In genomic region chrX:91780698-91781097, GRCh38 we compare ENCODE assay signal across 13 cellular contexts. TPM values are rescaled to one million over a fixed set of nuclear protein-coding genes. Genes with fewer than 3 reads are reported as not detected.
DNase-seq lines count a peak whose midpoint lies in the region; TF ChIP-seq lines count a peak whose summit lies in the region.
"Not testable (repeated sequence)": the region's sequence is repeated elsewhere in the genome, so short reads cannot be mapped to it uniquely, and the experiment has no call there.
"Had no signal": no experiment of that assay in that cellular context is flagged by ENCODE, and none has a peak within 500 bp of the region (broad histone marks: within the 10 kb centered on the region; RNA-seq: fewer than 3 reads in every experiment).

No MANE protein-coding gene starts in this region.

- H2BK12ac ChIP-seq in trophoblast cell (ENCODE audit: low read length), result not testable (repeated sequence)

- H3K9me3 Mint-ChIP-seq in type B pancreatic cell, result not testable (repeated sequence)

- peak overlapping the region; percentile 70 for H3K9ac ChIP-seq in HUES6 (ENCODE audit: low read length)
- not testable (repeated sequence) for H3K9ac ChIP-seq in trophoblast cell (ENCODE audit: low read length)

- H3K4me2 ChIP-seq in trophoblast cell (ENCODE audit: low read length), result peak overlapping the region; percentile 69

- H3K27me3 Mint-ChIP-seq in type B pancreatic cell, result peaks cover 68% of the 10 kb centered on the region

- H4K8ac ChIP-seq in trophoblast cell (ENCODE audit: low read depth, low read length), result not testable (repeated sequence)

- H3K14ac ChIP-seq in trophoblast cell (ENCODE audit: low read length), result not testable (repeated sequence)

- H4K91ac ChIP-seq in trophoblast cell (ENCODE audit: low read depth, low read length), result not testable (repeated sequence)

- H3K79me1 ChIP-seq in trophoblast cell (ENCODE audit: low read length), result not testable (repeated sequence)

- not testable (repeated sequence) for H3K18ac ChIP-seq in trophoblast cell (ENCODE audit: low read length)

- H2AFZ ChIP-seq in trophoblast cell (ENCODE audit: insufficient read depth, low read length, poor library complexity), result not testable (repeated sequence)

- not testable (repeated sequence) for H3K4me1 Mint-ChIP-seq in type B pancreatic cell (ENCODE audit: unreplicated experiment)

- H3K27ac ChIP-seq in HUES6 (ENCODE audit: low read depth, low read length); ectodermal cell (ENCODE audit: insufficient read depth, low read depth, low read length, poor library complexity, severe bottlenecking); iPS DF 6.9 (ENCODE audit: low read length); mesodermal cell (ENCODE audit: low read depth, low read length, severe bottlenecking); trophoblast cell (ENCODE audit: low read depth, low read length): not testable (repeated sequence)

- WGBS in ectodermal cell, 2 experiments, result 0 to 1% methylated on average over 16 of the region's 23 CpGs
- no CpG with 5 or more reads among the region's 23 CpGs for WGBS in iPS DF 6.9 (ENCODE audit: insufficient coverage, insufficient read length)
- no CpG with 5 or more reads among the region's 23 CpGs for WGBS in mesodermal cell (ENCODE audit: insufficient coverage in 2 of 2), 2 experiments
- WGBS in trophoblast cell (ENCODE audit: extremely low coverage, insufficient coverage, insufficient read length), result no CpG with 5 or more reads among the region's 23 CpGs

- H3K9me3 ChIP-seq in HUES6 (ENCODE audit: control insufficient read depth, insufficient read depth, low read depth, low read length); ectodermal cell (ENCODE audit: control insufficient read depth, low read length); iPS DF 6.9 (ENCODE audit: control insufficient read depth, insufficient read depth, low read length); mesodermal cell (ENCODE audit: control insufficient read depth, low read length); trophoblast cell (ENCODE audit: insufficient read depth, low read depth, low read length): not testable (repeated sequence)

- H4K12ac ChIP-seq in trophoblast cell (ENCODE audit: low read depth, low read length), result not testable (repeated sequence)

- H3K4me3 ChIP-seq in HUES6 (ENCODE audit: low read depth, low read length) (peak overlapping the region; percentile 63), ectodermal cell (ENCODE audit: insufficient read depth, low read depth, low read length) (peak overlapping the region; percentile 37), iPS DF 6.9 (ENCODE audit: low read length) (peak overlapping the region; percentile 32; the same call in 1 of the 2 replicates), mesodermal cell (ENCODE audit: extremely low read depth, insufficient read depth, low read length, poor library complexity, severe bottlenecking) (peak overlapping the region; percentile 29)
- H3K4me3 ChIP-seq in trophoblast cell (ENCODE audit: low read depth, low read length), result not testable (repeated sequence)

- not testable (repeated sequence) for H3K36me3 Mint-ChIP-seq in type B pancreatic cell

- not testable (repeated sequence) for H2AK5ac ChIP-seq in trophoblast cell (ENCODE audit: low read length)

- not testable (repeated sequence) for H3K23ac ChIP-seq in trophoblast cell (ENCODE audit: low read length)

- H3K27me3 ChIP-seq in HUES6 (ENCODE audit: control insufficient read depth, insufficient read depth, low read length), result peaks cover 45% of the 10 kb centered on the region
- H3K27me3 ChIP-seq in ectodermal cell (ENCODE audit: control insufficient read depth, insufficient read depth, low read length, poor library complexity, severe bottlenecking), result peaks cover 16% of the 10 kb centered on the region
- not testable (repeated sequence) for H3K27me3 ChIP-seq in iPS DF 6.9 (ENCODE audit: control insufficient read depth, insufficient read depth, low read length); trophoblast cell (ENCODE audit: insufficient read depth, low read length)

- not testable (repeated sequence) for H2BK5ac ChIP-seq in trophoblast cell (ENCODE audit: low read depth, low read length, poor library complexity)

- not testable (repeated sequence) for H3K4ac ChIP-seq in trophoblast cell (ENCODE audit: low read depth, low read length)

- peak overlapping the region; percentile 93 for H3K27ac Mint-ChIP-seq in type B pancreatic cell

- not testable (repeated sequence) for H3K4me1 ChIP-seq in HUES6 (ENCODE audit: control insufficient read depth, insufficient read depth, low read length); ectodermal cell (ENCODE audit: control insufficient read depth, insufficient read depth, low read length); iPS DF 6.9 (ENCODE audit: control insufficient read depth, insufficient read depth, low read length); mesodermal cell (ENCODE audit: control insufficient read depth, insufficient read depth, low read length, poor library complexity, severe bottlenecking); trophoblast cell (ENCODE audit: control insufficient read depth in 1 of 2, insufficient read depth in 2 of 2, low read length in 2 of 2)

- peak overlapping the region; percentile 91 for H3K4me3 Mint-ChIP-seq in type B pancreatic cell

- not testable (repeated sequence) for H3K36me3 ChIP-seq in HUES6 (ENCODE audit: control insufficient read depth, insufficient read depth, low read length); ectodermal cell (ENCODE audit: control insufficient read depth, insufficient read depth, low read length); iPS DF 6.9 (ENCODE audit: control insufficient read depth, insufficient read depth, low read length); mesodermal cell (ENCODE audit: control insufficient read depth, insufficient read depth, low read length); trophoblast cell (ENCODE audit: control insufficient read depth in 1 of 2, insufficient read depth in 2 of 2, low read length in 2 of 2)

- DNase-seq in DMS 273 (lab: John Stamatoyannopoulos, UW; ENCODE audit: unreplicated experiment) (peak; percentile 11), T1000 (lab: John Stamatoyannopoulos, UW) (peak; percentile 0), trophoblast cell (peak in 1 of 2 donors; percentile 0)
- DNase-seq in iPS DF 6.9 (ENCODE audit: low read depth, low spot score); type B pancreatic cell (ENCODE audit: extremely low spot score, unreplicated experiment): not testable (repeated sequence)

- H3K79me2 ChIP-seq in trophoblast cell (ENCODE audit: control insufficient read depth, insufficient read depth, low read length, poor library complexity), result not testable (repeated sequence)

- TF ChIP-seq CTCF in type B pancreatic cell (conservative IDR thresholded peaks at IDR 0.05), result not testable (repeated sequence)

- H2BK120ac ChIP-seq in trophoblast cell (ENCODE audit: insufficient read depth, low read length, poor library complexity), result not testable (repeated sequence)

RNA-seq across cellular contexts. Expression of gene PCDH11X, which starts 1.5 kb away (rescaled TPM):
- polyA plus RNA-seq in ectodermal cell (2013, experiment 1 of 4), result 4.5 TPM
- 5.0 TPM for polyA plus RNA-seq in ectodermal cell (2013, experiment 2 of 4)
- polyA plus RNA-seq in ectodermal cell (2013, experiment 3 of 4), result 5.0 TPM
- polyA plus RNA-seq in ectodermal cell (2013, experiment 4 of 4), result 5.4 TPM
- polyA plus RNA-seq in mesodermal cell (2013, experiment 1 of 2), result 3.8 TPM
- polyA plus RNA-seq in mesodermal cell (2013, experiment 2 of 2), result 3.0 TPM
- 1.5 TPM in 2 replicates for polyA plus RNA-seq in trophoblast cell (2013)
- 6.9 and 11.2 TPM in 2 replicates for total RNA-seq in type B pancreatic cell (ENCODE audit: low replicate concordance)
- total RNA-seq: Calu3; CD4-positive, alpha-beta memory T cell; HT-29; OCI-LY7 had no signal
- polyA plus RNA-seq: BJ; CD4-positive, alpha-beta memory T cell had no signal
